9 cellular contexts compared by ENCODE assay signal in genomic region chr6:31837612-31838553, GRCh38. TPM values are rescaled to one million over a fixed set of nuclear protein-coding genes. Genes with fewer than 3 reads are reported as not detected.
A peak's percentile ranks its signal among the peaks of the same experiment; 100 is the strongest.
DNase-seq lines count a peak whose midpoint lies in the region; ATAC-seq and TF ChIP-seq lines count a peak whose summit lies in the region.
"Had no signal": no experiment of that assay in that cellular context is flagged by ENCODE, and none has a peak within 500 bp of the region (broad histone marks: within the 10 kb centered on the region; RNA-seq: fewer than 3 reads in every experiment).

No MANE protein-coding gene starts in this region.

- no peaks in the 10 kb centered on the region for H3K9me3 Mint-ChIP-seq in endodermal cell

- CTCF ChIA-PET in PC-9 (lab: Charles Lee), result interaction anchor here (0.6 kb wide), 1 partner anchor 164 kb away, joined by 4 read pairs; no protein-coding TSS in a partner anchor

- peak overlapping the region; percentile 98 for H3K4me2 ChIP-seq in PC-9

- intact Hi-C loops in PC-9 (cut with micrococcal nuclease; ENCODE audit: unreplicated experiment), result no loop called here
- intact Hi-C loops in psoas muscle (cut with DNase I), result loop anchor here in 1 of 2 donors (2.0 to 10.0 kb wide), 2 partner anchors 25 to 293 kb away; partner anchors contain the start of genes ATP6V1G2, DDX39B, NEU1 and NFKBIL1

- H3K27ac ChIP-seq in PC-9 (peak overlapping the region; percentile 27; the same call in 1 of the 2 replicates), endodermal cell (ENCODE audit: low read depth, low read length) (no peak overlapping the region), psoas muscle (peak overlapping the region; percentile 90)

- no peaks in the 10 kb centered on the region for H3K27me3 Mint-ChIP-seq in endodermal cell (ENCODE audit: insufficient read depth)

- H3K4me1 ChIP-seq in PC-9 (replicated peaks; ENCODE audit: insufficient read depth) (peaks cover 27% of the 10 kb centered on the region), endodermal cell (ENCODE audit: control insufficient read depth, insufficient read depth, low read length) (no peaks in the 10 kb centered on the region), psoas muscle (peaks cover 36% of the 10 kb centered on the region)

- H3K36me3 ChIP-seq in PC-9 (ENCODE audit: low read depth) (peaks cover 44% of the 10 kb centered on the region), endodermal cell (ENCODE audit: control insufficient read depth, insufficient read depth, low read length) (peaks cover 51% of the 10 kb centered on the region), psoas muscle (ENCODE audit: insufficient read depth in 1 of 2, low read depth in 1 of 2) (peaks cover 10 to 55% of the 10 kb centered on the region in 2 donors)

- DNase-seq in GM12865 (ENCODE audit: low read depth), result no peak
- DNase-seq in PC-9, result no peak
- no peak for DNase-seq in endodermal cell
- no peak for DNase-seq in psoas muscle
- DNase-seq in stimulated activated CD4-positive, alpha-beta T cell treated with anti-CD3 and anti-CD28 coated beads, Interleukin-4, amount 100 ng/mL, for 1 hour, result no peak
- no peak for DNase-seq in NCI-H1930 (lab: John Stamatoyannopoulos, UW)
- DNase-seq in KG1 (lab: John Stamatoyannopoulos, UW), result no peak
- no peak for DNase-seq in pons (ENCODE audit: low spot score)
- DNase-seq: GOT3 had no signal

- peak overlapping the region; percentile 90 for H3K9ac ChIP-seq in endodermal cell (ENCODE audit: extremely low read depth, low read length, poor library complexity, severe bottlenecking)

- H3K27me3 ChIP-seq in PC-9 (ENCODE audit: insufficient read depth, low read depth), result no peaks in the 10 kb centered on the region
- no peaks in the 10 kb centered on the region for H3K27me3 ChIP-seq in endodermal cell (ENCODE audit: control insufficient read depth, insufficient read depth, low read length, poor library complexity, severe bottlenecking)
- H3K27me3 ChIP-seq in psoas muscle (ENCODE audit: insufficient read depth in 3 of 3, low read length in 2 of 3), result no peaks in the 10 kb centered on the region

- peak overlapping the region; percentile 99 for H3K27ac Mint-ChIP-seq in endodermal cell

- no peaks in the 10 kb centered on the region for H3K9me2 ChIP-seq in PC-9 (ENCODE audit: insufficient read depth)

- peak overlapping the region; percentile 100 for H3K4me3 Mint-ChIP-seq in endodermal cell

- POLR2A ChIA-PET in PC-9 (lab: Charles Lee; ENCODE audit: unreplicated experiment), result no interaction called here

- H4K20me1 ChIP-seq in PC-9 (ENCODE audit: insufficient read depth), result peaks cover 41% of the 10 kb centered on the region

- no peak for ATAC-seq in psoas muscle

- TF ChIP-seq CTCF in GM12865 (IDR thresholded peaks at IDR 0.05; ENCODE audit: insufficient read depth, low read depth, low read length, missing control alignments), result no peak
- no peak for TF ChIP-seq CTCF in PC-9 (conservative IDR thresholded peaks at IDR 0.05)
- no peak for TF ChIP-seq CTCF in endodermal cell (conservative IDR thresholded peaks at IDR 0.05)
- no peak for TF ChIP-seq CTCF in psoas muscle (IDR thresholded peaks at IDR 0.05)

- H2AFZ ChIP-seq in PC-9, result no peak overlapping the region

- peaks cover 62% of the 10 kb centered on the region for H3K36me3 Mint-ChIP-seq in endodermal cell (ENCODE audit: low read depth)

- no peaks in the 10 kb centered on the region for H3K9me3 ChIP-seq in PC-9 (ENCODE audit: insufficient read depth, low read depth)
- H3K9me3 ChIP-seq in endodermal cell (ENCODE audit: control insufficient read depth, low read length), result no peaks in the 10 kb centered on the region
- no peaks in the 10 kb centered on the region for H3K9me3 ChIP-seq in psoas muscle

- 91 to 94% methylated on average over 8 to 9 of the region's 9 CpGs for WGBS in endodermal cell (ENCODE audit: insufficient coverage in 1 of 2, insufficient read length in 1 of 2), 2 experiments
- WGBS in psoas muscle, 3 donors, result 72 to 87% (median 76%) methylated on average over 9 of the region's 9 CpGs

- H3F3A ChIP-seq in PC-9 (ENCODE audit: insufficient read depth, low read depth), result peaks cover 90% of the 10 kb centered on the region

- H3K4me3 ChIP-seq in GM12865 (ENCODE audit: low read depth, low read length) (peak overlapping the region; percentile 76), PC-9 (peak overlapping the region; percentile 94), endodermal cell (ENCODE audit: low read length) (peak overlapping the region; percentile 96), psoas muscle (peak overlapping the region; percentile 86)

- H3K4me1 Mint-ChIP-seq in endodermal cell, result peaks cover 19% of the 10 kb centered on the region

- BruUV-seq in PC-9 (replicated peaks; lab: Mats Ljungman, UMichigan), result no TSS peak

- H3K79me2 ChIP-seq in PC-9 (ENCODE audit: low read depth), result peaks cover 60% of the 10 kb centered on the region

RNA-seq across cellular contexts. Expression of gene HSPA1B, which starts 10.3 kb away (rescaled TPM):
- total RNA-seq in PC-9 (2021) (334 and 340 TPM in 2 replicates), endodermal cell (10 to 100 TPM; 61.8 to 83.9 TPM), psoas muscle (100 to 1,000 TPM; 199 to 721 (median 347) TPM)
- 64.0 TPM for polyA plus RNA-seq in endodermal cell (2013, experiment 1 of 2)
- 54.0 TPM for polyA plus RNA-seq in endodermal cell (2013, experiment 2 of 2)
- 100 to 1,000 TPM in 2 of 3 donors, 10 to 100 TPM in 1; 19.4 to 148 (median 104) TPM for polyA plus RNA-seq in psoas muscle

RNA-seq across cellular contexts. Expression of gene HSPA1A, which starts 22.5 kb away (rescaled TPM):
- total RNA-seq in PC-9 (2021) (378 and 385 TPM in 2 replicates), endodermal cell (10 to 100 TPM; 53.1 to 62.6 TPM), psoas muscle (100 to 1,000 TPM; 241 to 940 (median 407) TPM)
- 50.5 TPM for polyA plus RNA-seq in endodermal cell (2013, experiment 1 of 2)
- polyA plus RNA-seq in endodermal cell (2013, experiment 2 of 2), result 49.6 TPM
- 100 to 1,000 TPM in 2 of 3 donors, 10 to 100 TPM in 1; 37.1 to 319 (median 203) TPM for polyA plus RNA-seq in psoas muscle

RNA-seq across cellular contexts. Expression of gene HSPA1L, which starts 22.8 kb away (rescaled TPM):
- total RNA-seq in PC-9 (2021), result 2.3 and 2.6 TPM in 2 replicates
- 1 to 10 TPM; 1.2 to 1.5 TPM for total RNA-seq in endodermal cell
- polyA plus RNA-seq in endodermal cell (2013, experiment 1 of 2), result 1.1 TPM
- 1.4 TPM for polyA plus RNA-seq in endodermal cell (2013, experiment 2 of 2)
- total RNA-seq in psoas muscle, result 1 to 10 TPM; 2.5 to 6.2 (median 4.4) TPM
- polyA plus RNA-seq in psoas muscle, result 10 to 100 TPM in 1 of 3 donors, 1 to 10 TPM in 1, under 1 TPM in 1; 0.86 to 23.1 (median 3.3) TPM

RNA-seq across cellular contexts. Expression of gene NEU1, which starts 24.7 kb away (rescaled TPM):
- total RNA-seq in PC-9 (2021) (23.1 and 23.4 TPM in 2 replicates), endodermal cell (10 to 100 TPM; 42.4 to 50.7 TPM), psoas muscle (10 to 100 TPM; 14.2 to 20.6 (median 18.6) TPM)
- polyA plus RNA-seq in endodermal cell (2013, experiment 1 of 2), result 37.3 TPM
- 34.3 TPM for polyA plus RNA-seq in endodermal cell (2013, experiment 2 of 2)
- polyA plus RNA-seq in psoas muscle, result 10 to 100 TPM; 25.2 to 39.8 (median 29.4) TPM

RNA-seq across cellular contexts. Expression of gene LSM2, which starts 31.1 kb away (rescaled TPM):
- total RNA-seq in PC-9 (2021) (67.5 and 74.3 TPM in 2 replicates), endodermal cell (100 to 1,000 TPM; 106 to 119 TPM), psoas muscle (10 to 100 TPM; 19.5 to 42.9 (median 28.7) TPM)
- polyA plus RNA-seq in endodermal cell (2013, experiment 1 of 2), result 131 TPM
- 120 TPM for polyA plus RNA-seq in endodermal cell (2013, experiment 2 of 2)
- 10 to 100 TPM; 35.3 to 92.1 (median 44.2) TPM for polyA plus RNA-seq in psoas muscle
